ENCODE assay signal across 1 cellular context in genomic region chr9:75855509-75855908, GRCh38.
TF ChIP-seq lines count a peak whose summit lies in the region.

No MANE protein-coding gene starts in this region.

TF ChIP-seq in WTC11, 78 proteins besides CTCF, POLR2A, EP300 and RAD21 (continued from another document):
- TF ChIP-seq ARID4B (CRISPR knock-in tag; IDR thresholded peaks at IDR 0.05; ENCODE audit: borderline replicate concordance): no peak
- no peak for TF ChIP-seq FOXJ3 (CRISPR knock-in tag; IDR thresholded peaks at IDR 0.05; ENCODE audit: borderline replicate concordance)
- TF ChIP-seq E2F5 (CRISPR knock-in tag; IDR thresholded peaks at IDR 0.05): no peak
